ENCODE assay signal across 1 cellular context in the genomic region with DNA sequence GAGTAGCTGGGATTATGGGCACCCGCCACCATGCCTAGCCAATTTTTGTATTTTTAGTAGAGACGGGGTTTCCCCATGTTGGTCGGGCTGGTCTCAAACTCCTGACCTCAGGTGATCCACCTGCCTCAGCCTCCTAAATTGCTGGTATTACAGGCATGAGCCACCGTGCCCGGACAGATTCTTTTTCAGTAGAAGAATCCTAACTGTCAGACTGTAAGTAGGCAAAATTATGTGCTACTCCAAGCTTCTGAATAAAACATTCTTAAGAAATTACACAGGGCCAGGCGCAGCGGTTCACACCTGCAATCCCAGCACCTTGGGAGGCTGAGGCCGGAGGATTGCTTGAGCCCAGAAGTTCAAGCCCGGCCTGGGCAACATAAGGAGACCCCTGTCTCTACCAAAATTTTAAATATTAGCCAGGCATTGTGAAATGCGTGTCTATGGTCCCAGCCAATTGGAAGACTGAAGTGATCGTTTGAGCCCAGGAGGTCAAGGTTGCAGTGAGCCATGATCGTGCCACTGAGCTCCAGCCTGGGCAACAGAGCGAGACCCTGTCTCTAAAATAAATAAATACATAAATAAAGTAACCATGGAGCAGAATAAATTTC.
TF ChIP-seq lines count a peak whose summit lies in the region.

No MANE protein-coding gene starts in this region.

TF ChIP-seq in HepG2, 621 proteins besides CTCF, POLR2A, EP300 and RAD21 (continued from another document and continues in another):
- TF ChIP-seq, protein P1, sequence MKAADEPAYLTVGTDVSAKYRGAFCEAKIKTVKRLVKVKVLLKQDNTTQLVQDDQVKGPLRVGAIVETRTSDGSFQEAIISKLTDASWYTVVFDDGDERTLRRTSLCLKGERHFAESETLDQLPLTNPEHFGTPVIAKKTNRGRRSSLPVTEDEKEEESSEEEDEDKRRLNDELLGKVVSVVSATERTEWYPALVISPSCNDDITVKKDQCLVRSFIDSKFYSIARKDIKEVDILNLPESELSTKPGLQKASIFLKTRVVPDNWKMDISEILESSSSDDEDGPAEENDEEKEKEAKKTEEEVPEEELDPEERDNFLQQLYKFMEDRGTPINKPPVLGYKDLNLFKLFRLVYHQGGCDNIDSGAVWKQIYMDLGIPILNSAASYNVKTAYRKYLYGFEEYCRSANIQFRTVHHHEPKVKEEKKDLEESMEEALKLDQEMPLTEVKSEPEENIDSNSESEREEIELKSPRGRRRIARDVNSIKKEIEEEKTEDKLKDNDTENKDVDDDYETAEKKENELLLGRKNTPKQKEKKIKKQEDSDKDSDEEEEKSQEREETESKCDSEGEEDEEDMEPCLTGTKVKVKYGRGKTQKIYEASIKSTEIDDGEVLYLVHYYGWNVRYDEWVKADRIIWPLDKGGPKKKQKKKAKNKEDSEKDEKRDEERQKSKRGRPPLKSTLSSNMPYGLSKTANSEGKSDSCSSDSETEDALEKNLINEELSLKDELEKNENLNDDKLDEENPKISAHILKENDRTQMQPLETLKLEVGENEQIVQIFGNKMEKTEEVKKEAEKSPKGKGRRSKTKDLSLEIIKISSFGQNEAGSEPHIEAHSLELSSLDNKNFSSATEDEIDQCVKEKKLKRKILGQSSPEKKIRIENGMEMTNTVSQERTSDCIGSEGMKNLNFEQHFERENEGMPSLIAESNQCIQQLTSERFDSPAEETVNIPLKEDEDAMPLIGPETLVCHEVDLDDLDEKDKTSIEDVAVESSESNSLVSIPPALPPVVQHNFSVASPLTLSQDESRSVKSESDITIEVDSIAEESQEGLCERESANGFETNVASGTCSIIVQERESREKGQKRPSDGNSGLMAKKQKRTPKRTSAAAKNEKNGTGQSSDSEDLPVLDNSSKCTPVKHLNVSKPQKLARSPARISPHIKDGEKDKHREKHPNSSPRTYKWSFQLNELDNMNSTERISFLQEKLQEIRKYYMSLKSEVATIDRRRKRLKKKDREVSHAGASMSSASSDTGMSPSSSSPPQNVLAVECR (CRISPR knock-in tag; IDR thresholded peaks at IDR 0.05; ENCODE audit: borderline replicate concordance) = no peak; the same call in 1 of the 2 replicates
- TF ChIP-seq FOXO1 (CRISPR knock-in tag; IDR thresholded peaks at IDR 0.05) = no peak
- TF ChIP-seq ZNF660 (CRISPR knock-in tag; IDR thresholded peaks at IDR 0.05; ENCODE audit: borderline replicate concordance, low read depth) = no peak
- TF ChIP-seq, protein P2, sequence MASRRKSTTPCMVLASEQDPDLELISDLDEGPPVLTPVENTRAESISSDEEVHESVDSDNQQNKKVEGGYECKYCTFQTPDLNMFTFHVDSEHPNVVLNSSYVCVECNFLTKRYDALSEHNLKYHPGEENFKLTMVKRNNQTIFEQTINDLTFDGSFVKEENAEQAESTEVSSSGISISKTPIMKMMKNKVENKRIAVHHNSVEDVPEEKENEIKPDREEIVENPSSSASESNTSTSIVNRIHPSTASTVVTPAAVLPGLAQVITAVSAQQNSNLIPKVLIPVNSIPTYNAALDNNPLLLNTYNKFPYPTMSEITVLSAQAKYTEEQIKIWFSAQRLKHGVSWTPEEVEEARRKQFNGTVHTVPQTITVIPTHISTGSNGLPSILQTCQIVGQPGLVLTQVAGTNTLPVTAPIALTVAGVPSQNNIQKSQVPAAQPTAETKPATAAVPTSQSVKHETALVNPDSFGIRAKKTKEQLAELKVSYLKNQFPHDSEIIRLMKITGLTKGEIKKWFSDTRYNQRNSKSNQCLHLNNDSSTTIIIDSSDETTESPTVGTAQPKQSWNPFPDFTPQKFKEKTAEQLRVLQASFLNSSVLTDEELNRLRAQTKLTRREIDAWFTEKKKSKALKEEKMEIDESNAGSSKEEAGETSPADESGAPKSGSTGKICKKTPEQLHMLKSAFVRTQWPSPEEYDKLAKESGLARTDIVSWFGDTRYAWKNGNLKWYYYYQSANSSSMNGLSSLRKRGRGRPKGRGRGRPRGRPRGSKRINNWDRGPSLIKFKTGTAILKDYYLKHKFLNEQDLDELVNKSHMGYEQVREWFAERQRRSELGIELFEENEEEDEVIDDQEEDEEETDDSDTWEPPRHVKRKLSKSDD (CRISPR knock-in tag; IDR thresholded peaks at IDR 0.05; ENCODE audit: low read depth) = no peak
- no peak for TF ChIP-seq SPEN (CRISPR knock-in tag; IDR thresholded peaks at IDR 0.05; ENCODE audit: low read depth)
- TF ChIP-seq SATB2 (CRISPR knock-in tag; IDR thresholded peaks at IDR 0.05) = no peak
- no peak for TF ChIP-seq ZNF20 (CRISPR knock-in tag; IDR thresholded peaks at IDR 0.05)
- peak; percentile 65; the same call in 1 of the 2 replicates for TF ChIP-seq ZNF33A (CRISPR knock-in tag; IDR thresholded peaks at IDR 0.05; ENCODE audit: borderline replicate concordance)
- TF ChIP-seq, protein P3, sequence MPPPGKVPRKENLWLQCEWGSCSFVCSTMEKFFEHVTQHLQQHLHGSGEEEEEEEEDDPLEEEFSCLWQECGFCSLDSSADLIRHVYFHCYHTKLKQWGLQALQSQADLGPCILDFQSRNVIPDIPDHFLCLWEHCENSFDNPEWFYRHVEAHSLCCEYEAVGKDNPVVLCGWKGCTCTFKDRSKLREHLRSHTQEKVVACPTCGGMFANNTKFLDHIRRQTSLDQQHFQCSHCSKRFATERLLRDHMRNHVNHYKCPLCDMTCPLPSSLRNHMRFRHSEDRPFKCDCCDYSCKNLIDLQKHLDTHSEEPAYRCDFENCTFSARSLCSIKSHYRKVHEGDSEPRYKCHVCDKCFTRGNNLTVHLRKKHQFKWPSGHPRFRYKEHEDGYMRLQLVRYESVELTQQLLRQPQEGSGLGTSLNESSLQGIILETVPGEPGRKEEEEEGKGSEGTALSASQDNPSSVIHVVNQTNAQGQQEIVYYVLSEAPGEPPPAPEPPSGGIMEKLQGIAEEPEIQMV (CRISPR knock-in tag; IDR thresholded peaks at IDR 0.05; ENCODE audit: low read depth) = no peak
- TF ChIP-seq ZNF333 (CRISPR knock-in tag; IDR thresholded peaks at IDR 0.05; ENCODE audit: borderline replicate concordance) = no peak
- TF ChIP-seq CEBPB (IDR thresholded peaks at IDR 0.05; ENCODE audit: borderline replicate concordance, low read depth, low read length) = peak; percentile 65
- TF ChIP-seq ZNF782 (CRISPR knock-in tag; IDR thresholded peaks at IDR 0.05; ENCODE audit: borderline replicate concordance) = no peak
- TF ChIP-seq RFX3 (CRISPR knock-in tag; IDR thresholded peaks at IDR 0.05) = no peak
- no peak for TF ChIP-seq KLF9 (CRISPR knock-in tag; IDR thresholded peaks at IDR 0.05; ENCODE audit: low read depth)
- TF ChIP-seq, protein P4, sequence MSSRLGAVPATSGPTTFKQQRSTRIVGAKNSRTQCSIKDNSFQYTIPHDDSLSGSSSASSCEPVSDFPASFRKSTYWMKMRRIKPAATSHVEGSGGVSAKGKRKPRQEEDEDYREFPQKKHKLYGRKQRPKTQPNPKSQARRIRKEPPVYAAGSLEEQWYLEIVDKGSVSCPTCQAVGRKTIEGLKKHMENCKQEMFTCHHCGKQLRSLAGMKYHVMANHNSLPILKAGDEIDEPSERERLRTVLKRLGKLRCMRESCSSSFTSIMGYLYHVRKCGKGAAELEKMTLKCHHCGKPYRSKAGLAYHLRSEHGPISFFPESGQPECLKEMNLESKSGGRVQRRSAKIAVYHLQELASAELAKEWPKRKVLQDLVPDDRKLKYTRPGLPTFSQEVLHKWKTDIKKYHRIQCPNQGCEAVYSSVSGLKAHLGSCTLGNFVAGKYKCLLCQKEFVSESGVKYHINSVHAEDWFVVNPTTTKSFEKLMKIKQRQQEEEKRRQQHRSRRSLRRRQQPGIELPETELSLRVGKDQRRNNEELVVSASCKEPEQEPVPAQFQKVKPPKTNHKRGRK (CRISPR knock-in tag; IDR thresholded peaks at IDR 0.05) = no peak
- no peak for TF ChIP-seq IRF2 (CRISPR knock-in tag; IDR thresholded peaks at IDR 0.05)
- no peak for TF ChIP-seq FOXA1 (IDR thresholded peaks at IDR 0.05)
- TF ChIP-seq FOXA1 (CRISPR knock-in tag; IDR thresholded peaks at IDR 0.05) = no peak
- TF ChIP-seq RFXANK (CRISPR knock-in tag; IDR thresholded peaks at IDR 0.05) = no peak
- TF ChIP-seq ZNF274 (CRISPR knock-in tag; IDR thresholded peaks at IDR 0.05) = no peak
- peak; percentile 40; the same call in 1 of the 2 replicates for TF ChIP-seq KDM1A (CRISPR knock-in tag; IDR thresholded peaks at IDR 0.05)
- TF ChIP-seq SRSF9 (IDR thresholded peaks at IDR 0.05; ENCODE audit: borderline replicate concordance, insufficient read depth, low read depth, low read length, poor library complexity, severe bottlenecking) = no peak
- TF ChIP-seq PRPF4 (IDR thresholded peaks at IDR 0.05; ENCODE audit: low read depth, low read length, poor library complexity, severe bottlenecking) = no peak
- no peak for TF ChIP-seq ZNF766 (CRISPR knock-in tag; IDR thresholded peaks at IDR 0.05; ENCODE audit: borderline replicate concordance)
- no peak for TF ChIP-seq PPARG (CRISPR knock-in tag; conservative IDR thresholded peaks at IDR 0.05)
- TF ChIP-seq SRSF4 (IDR thresholded peaks at IDR 0.05; ENCODE audit: low read depth, low read length, poor library complexity, severe bottlenecking) = no peak
- no peak for TF ChIP-seq ZNF33B (CRISPR knock-in tag; IDR thresholded peaks at IDR 0.05)
- TF ChIP-seq, protein P5, sequence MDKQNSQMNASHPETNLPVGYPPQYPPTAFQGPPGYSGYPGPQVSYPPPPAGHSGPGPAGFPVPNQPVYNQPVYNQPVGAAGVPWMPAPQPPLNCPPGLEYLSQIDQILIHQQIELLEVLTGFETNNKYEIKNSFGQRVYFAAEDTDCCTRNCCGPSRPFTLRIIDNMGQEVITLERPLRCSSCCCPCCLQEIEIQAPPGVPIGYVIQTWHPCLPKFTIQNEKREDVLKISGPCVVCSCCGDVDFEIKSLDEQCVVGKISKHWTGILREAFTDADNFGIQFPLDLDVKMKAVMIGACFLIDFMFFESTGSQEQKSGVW (CRISPR knock-in tag; IDR thresholded peaks at IDR 0.05; ENCODE audit: borderline replicate concordance) = no peak
- TF ChIP-seq ZNF282 (IDR thresholded peaks at IDR 0.05; ENCODE audit: partially characterized antibody) = no peak
- no peak for TF ChIP-seq TCF7 (IDR thresholded peaks at IDR 0.05; ENCODE audit: low read depth)
- no peak for TF ChIP-seq ZNF3 (CRISPR knock-in tag; IDR thresholded peaks at IDR 0.05)
- no peak for TF ChIP-seq LCORL (IDR thresholded peaks at IDR 0.05)
- peak; percentile 31; the same call in 1 of the 2 replicates for TF ChIP-seq LCORL (CRISPR knock-in tag; IDR thresholded peaks at IDR 0.05)
- TF ChIP-seq FIP1L1 (IDR thresholded peaks at IDR 0.05; ENCODE audit: borderline replicate concordance, insufficient read depth, low read depth, low read length) = no peak
- TF ChIP-seq PTBP1 (IDR thresholded peaks at IDR 0.05; ENCODE audit: low read depth, low read length, poor library complexity, severe bottlenecking) = no peak
- TF ChIP-seq NR2F2 (IDR thresholded peaks at IDR 0.05; ENCODE audit: borderline replicate concordance, low read depth) = peak; percentile 59; the same call in 1 of the 2 replicates
- TF ChIP-seq ZNF292 (CRISPR knock-in tag; IDR thresholded peaks at IDR 0.05; ENCODE audit: borderline replicate concordance, low read depth) = no peak
- no peak for TF ChIP-seq SNRNP70 (IDR thresholded peaks at IDR 0.05; ENCODE audit: low read depth, low read length)
- TF ChIP-seq, protein P6, sequence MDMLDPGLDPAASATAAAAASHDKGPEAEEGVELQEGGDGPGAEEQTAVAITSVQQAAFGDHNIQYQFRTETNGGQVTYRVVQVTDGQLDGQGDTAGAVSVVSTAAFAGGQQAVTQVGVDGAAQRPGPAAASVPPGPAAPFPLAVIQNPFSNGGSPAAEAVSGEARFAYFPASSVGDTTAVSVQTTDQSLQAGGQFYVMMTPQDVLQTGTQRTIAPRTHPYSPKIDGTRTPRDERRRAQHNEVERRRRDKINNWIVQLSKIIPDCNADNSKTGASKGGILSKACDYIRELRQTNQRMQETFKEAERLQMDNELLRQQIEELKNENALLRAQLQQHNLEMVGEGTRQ (IDR thresholded peaks at IDR 0.05; ENCODE audit: low read depth, low read length) = no peak
- TF ChIP-seq, protein P6 (CRISPR knock-in tag; IDR thresholded peaks at IDR 0.05; ENCODE audit: borderline replicate concordance) = no peak
- no peak for TF ChIP-seq ZFYVE20 (CRISPR knock-in tag; IDR thresholded peaks at IDR 0.05; ENCODE audit: borderline replicate concordance, low read depth)
- TF ChIP-seq KLF6 (CRISPR knock-in tag; IDR thresholded peaks at IDR 0.05) = no peak
- TF ChIP-seq, protein P7, sequence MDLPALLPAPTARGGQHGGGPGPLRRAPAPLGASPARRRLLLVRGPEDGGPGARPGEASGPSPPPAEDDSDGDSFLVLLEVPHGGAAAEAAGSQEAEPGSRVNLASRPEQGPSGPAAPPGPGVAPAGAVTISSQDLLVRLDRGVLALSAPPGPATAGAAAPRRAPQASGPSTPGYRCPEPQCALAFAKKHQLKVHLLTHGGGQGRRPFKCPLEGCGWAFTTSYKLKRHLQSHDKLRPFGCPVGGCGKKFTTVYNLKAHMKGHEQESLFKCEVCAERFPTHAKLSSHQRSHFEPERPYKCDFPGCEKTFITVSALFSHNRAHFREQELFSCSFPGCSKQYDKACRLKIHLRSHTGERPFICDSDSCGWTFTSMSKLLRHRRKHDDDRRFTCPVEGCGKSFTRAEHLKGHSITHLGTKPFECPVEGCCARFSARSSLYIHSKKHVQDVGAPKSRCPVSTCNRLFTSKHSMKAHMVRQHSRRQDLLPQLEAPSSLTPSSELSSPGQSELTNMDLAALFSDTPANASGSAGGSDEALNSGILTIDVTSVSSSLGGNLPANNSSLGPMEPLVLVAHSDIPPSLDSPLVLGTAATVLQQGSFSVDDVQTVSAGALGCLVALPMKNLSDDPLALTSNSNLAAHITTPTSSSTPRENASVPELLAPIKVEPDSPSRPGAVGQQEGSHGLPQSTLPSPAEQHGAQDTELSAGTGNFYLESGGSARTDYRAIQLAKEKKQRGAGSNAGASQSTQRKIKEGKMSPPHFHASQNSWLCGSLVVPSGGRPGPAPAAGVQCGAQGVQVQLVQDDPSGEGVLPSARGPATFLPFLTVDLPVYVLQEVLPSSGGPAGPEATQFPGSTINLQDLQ (CRISPR knock-in tag; IDR thresholded peaks at IDR 0.05) = no peak
- no peak for TF ChIP-seq XRCC5 (optimal IDR thresholded peaks at IDR 0.05; ENCODE audit: low read length)
- TF ChIP-seq ERF (CRISPR knock-in tag; IDR thresholded peaks at IDR 0.05) = no peak
- TF ChIP-seq ZNF841 (CRISPR knock-in tag; IDR thresholded peaks at IDR 0.05; ENCODE audit: borderline replicate concordance) = no peak
- no peak for TF ChIP-seq ZNF234 (CRISPR knock-in tag; conservative IDR thresholded peaks at IDR 0.05)
- TF ChIP-seq ZBTB8A (CRISPR knock-in tag; IDR thresholded peaks at IDR 0.05; ENCODE audit: borderline replicate concordance, low read depth) = no peak
- TF ChIP-seq ZFP36 (IDR thresholded peaks at IDR 0.05; ENCODE audit: borderline replicate concordance, low read depth, low read length, partially characterized antibody) = no peak
- TF ChIP-seq IKZF4 (CRISPR knock-in tag; IDR thresholded peaks at IDR 0.05; ENCODE audit: borderline replicate concordance, low read depth, not compliant biosample characterization) = no peak
